In genomic region chr12:26846419-26846818, GRCh38 we compare ENCODE assay signal across 16 cellular contexts. TPM values are rescaled to one million over a fixed set of nuclear protein-coding genes. Genes with fewer than 3 reads are reported as not detected.
DNase-seq lines count a peak whose midpoint lies in the region; ATAC-seq, FAIRE-seq and TF ChIP-seq lines count a peak whose summit lies in the region.
"Had no signal": no experiment of that assay in that cellular context is flagged by ENCODE, and none has a peak within 500 bp of the region (broad histone marks: within the 10 kb centered on the region; RNA-seq: fewer than 3 reads in every experiment).

No MANE protein-coding gene starts in this region.

- H3K79me2 ChIP-seq in GM12878 (ENCODE audit: control insufficient read depth, insufficient read depth, low read length): no peaks in the 10 kb centered on the region

- H3K4me1 ChIP-seq in cardiac muscle cell (ENCODE audit: low read depth) (peaks cover 20% of the 10 kb centered on the region), GM12878 (ENCODE audit: control insufficient read depth, insufficient read depth, low read length) (peaks cover 10% of the 10 kb centered on the region), subcutaneous abdominal adipose tissue (ENCODE audit: control insufficient read depth in 5 of 5, insufficient read depth in 5 of 5, low read length in 5 of 5) (peaks cover 0 to 18% (median 3%) of the 10 kb centered on the region in 5 donors)
- H3K4me1 ChIP-seq: SJCRH30 had no signal

- H3K4me3 ChIP-seq in cardiac muscle cell: no peak overlapping the region
- no peak overlapping the region for H3K4me3 ChIP-seq in GM12878
- H3K4me3 ChIP-seq in subcutaneous abdominal adipose tissue (ENCODE audit: low read depth in 1 of 5, low read length in 5 of 5): no peak overlapping the region
- H3K4me3 ChIP-seq: body of pancreas, SJCRH30 had no signal

- H3K27ac Mint-ChIP-seq in activated naive CD8-positive, alpha-beta T cell treated with anti-CD3 and anti-CD28 coated beads, Interleukin-2, amount 50 U/mL, for 24 hours: no peak overlapping the region
- H3K27ac Mint-ChIP-seq: natural killer cell treated with Interleukin-12 subunit alpha and Interleukin-12 subunit beta and Interleukin-15 and Interleukin-18, amount 100 ng/mL, for 72 hours had no signal

- RAD21 ChIA-PET in GM12878 (lab: Charles Lee; ENCODE audit: unreplicated experiment): interaction anchor here (0.7 to 4.9 kb wide), 13 partner anchors 13 to 273 kb away, joined by 3 to 51 read pairs (median 3); partner anchors contain the start of gene ITPR2

- TF ChIP-seq CTCF in cardiac muscle cell (IDR thresholded peaks at IDR 0.05; ENCODE audit: low read depth, low read length) (no peak), GM12878 (IDR thresholded peaks at IDR 0.05 in 2 of 3, conservative IDR thresholded peaks at IDR 0.05 in 1 of 3; ENCODE audit: control insufficient read depth in 2 of 3, extremely low read depth in 1 of 3, insufficient read depth in 1 of 3, low read depth in 3 of 3, low read length in 3 of 3) (no peak)

- POLR2A ChIA-PET in GM12878 (lab: Charles Lee): interaction anchor here (0.6 to 2.1 kb wide), 6 partner anchors 14 to 468 kb away, joined by 3 to 15 read pairs (median 4); partner anchors contain the start of gene ITPR2

- SMC1A ChIA-PET in GM12878 (lab: Charles Lee; ENCODE audit: uncharacterized antibody, unreplicated experiment): interaction anchor here (0.7 to 3.5 kb wide), 16 partner anchors 13 to 167 kb away, joined by 3 to 29 read pairs (median 4); partner anchors contain the start of gene ITPR2

- no peak for TF ChIP-seq EP300 in GM12878 (IDR thresholded peaks at IDR 0.05; ENCODE audit: borderline replicate concordance in 1 of 2, control insufficient read depth in 1 of 2, low read depth in 2 of 2, low read length in 2 of 2)

- intact Hi-C loops in left cardiac atrium (cut with DNase I): no loop called here
- intact Hi-C loops in GM12878 (cut with micrococcal nuclease; ENCODE audit: unreplicated experiment): no loop called here

- no peaks in the 10 kb centered on the region for H3K9me3 Mint-ChIP-seq in activated naive CD8-positive, alpha-beta T cell treated with anti-CD3 and anti-CD28 coated beads, Interleukin-2, amount 50 U/mL, for 24 hours
- H3K9me3 Mint-ChIP-seq: natural killer cell treated with Interleukin-12 subunit alpha and Interleukin-12 subunit beta and Interleukin-15 and Interleukin-18, amount 100 ng/mL, for 72 hours had no signal

- no peak for ATAC-seq in left cardiac atrium
- peak; percentile 60 for ATAC-seq in HG02610 (IDR thresholded peaks at IDR 0.05; ENCODE audit: unreplicated experiment)
- ATAC-seq in GM12878: peak; percentile 69
- ATAC-seq in HG03439 (IDR thresholded peaks at IDR 0.05; ENCODE audit: unreplicated experiment): no peak
- ATAC-seq in activated naive CD8-positive, alpha-beta T cell treated with anti-CD3 and anti-CD28 coated beads, Interleukin-2, amount 50 U/mL, for 24 hours: no peak

- peak overlapping the region; percentile 91 for H2AFZ ChIP-seq in GM12878 (ENCODE audit: control insufficient read depth, low read depth, low read length)

- peaks cover 12% of the 10 kb centered on the region for H3K27me3 Mint-ChIP-seq in activated naive CD8-positive, alpha-beta T cell treated with anti-CD3 and anti-CD28 coated beads, Interleukin-2, amount 50 U/mL, for 24 hours

- no peaks in the 10 kb centered on the region for H4K20me1 ChIP-seq in GM12878 (ENCODE audit: control insufficient read depth, insufficient read depth)

- no peak for TF ChIP-seq POLR2A in GM12878 (IDR thresholded peaks at IDR 0.05; ENCODE audit: low read depth, low read length)

- peak; percentile 97 for FAIRE-seq in GM12878 (lab: Jason Lieb, UNC)
- FAIRE-seq: TTC549 had no signal

- CTCF ChIA-PET in GM12878 (lab: Yijun Ruan, JAX): interaction anchor here (0.5 to 13.4 kb wide), 24 partner anchors 8 to 166 kb away, joined by 3 to 158 read pairs (median 4); partner anchors contain the start of gene ITPR2

- no peak overlapping the region for H3K4me3 Mint-ChIP-seq in activated naive CD8-positive, alpha-beta T cell treated with anti-CD3 and anti-CD28 coated beads, Interleukin-2, amount 50 U/mL, for 24 hours
- H3K4me3 Mint-ChIP-seq: natural killer cell treated with Interleukin-12 subunit alpha and Interleukin-12 subunit beta and Interleukin-15 and Interleukin-18, amount 100 ng/mL, for 72 hours had no signal

- H3K27ac ChIP-seq in cardiac muscle cell: peak overlapping the region; percentile 33
- peak overlapping the region; percentile 9; the same call in 1 of the 2 replicates for H3K27ac ChIP-seq in GM12878 (ENCODE audit: control insufficient read depth, insufficient read depth)
- H3K27ac ChIP-seq in subcutaneous abdominal adipose tissue (ENCODE audit: low read depth, low read length): peak overlapping the region; percentile 52
- H3K27ac ChIP-seq: SJCRH30 had no signal

- peak overlapping the region; percentile 72 for H3K4me2 ChIP-seq in GM12878 (ENCODE audit: control insufficient read depth, insufficient read depth)

- in situ Hi-C loops in GM12878 (cut with MboI): no loop called here

- H3K9me3 ChIP-seq in cardiac muscle cell (ENCODE audit: low read depth) (no peaks in the 10 kb centered on the region), GM12878 (replicated peaks; ENCODE audit: control insufficient read depth, insufficient read depth, low read length) (no peaks in the 10 kb centered on the region; the same call in 2 of the 3 replicates), subcutaneous abdominal adipose tissue (ENCODE audit: control insufficient read depth in 5 of 5, low read length in 5 of 5) (no peaks in the 10 kb centered on the region)
- H3K9me3 ChIP-seq: body of pancreas, SJCRH30, thoracic aorta had no signal

- H3K36me3 ChIP-seq in cardiac muscle cell (no peaks in the 10 kb centered on the region), GM12878 (ENCODE audit: control insufficient read depth in 2 of 2, insufficient read depth in 2 of 2, low read length in 1 of 2) (no peaks in the 10 kb centered on the region), subcutaneous abdominal adipose tissue (ENCODE audit: control insufficient read depth in 5 of 5, insufficient read depth in 5 of 5, low read length in 5 of 5) (no peaks in the 10 kb centered on the region)
- H3K36me3 ChIP-seq: SJCRH30, thoracic aorta had no signal

- no peaks in the 10 kb centered on the region for H3K27me3 ChIP-seq in cardiac muscle cell
- no peaks in the 10 kb centered on the region for H3K27me3 ChIP-seq in GM12878 (replicated peaks in 1 of 2; ENCODE audit: control insufficient read depth in 2 of 2, insufficient read depth in 2 of 2, low read length in 1 of 2)
- no peaks in the 10 kb centered on the region for H3K27me3 ChIP-seq in subcutaneous abdominal adipose tissue (ENCODE audit: control insufficient read depth in 5 of 5, insufficient read depth in 4 of 5, low read length in 5 of 5)
- H3K27me3 ChIP-seq: body of pancreas, SJCRH30 had no signal

- no TSS peak for BruUV-seq in GM12878 (replicated peaks; lab: Mats Ljungman, UMichigan)

- WGBS in GM12878 (ENCODE audit: insufficient coverage, insufficient replicate concordance, low lambda C conversion rate, missing lambda C conversion rate): 29% methylated on average over 5 of the region's 5 CpGs

- peaks cover 5% of the 10 kb centered on the region for H3K4me1 Mint-ChIP-seq in activated naive CD8-positive, alpha-beta T cell treated with anti-CD3 and anti-CD28 coated beads, Interleukin-2, amount 50 U/mL, for 24 hours

- no peaks in the 10 kb centered on the region for H3K36me3 Mint-ChIP-seq in activated naive CD8-positive, alpha-beta T cell treated with anti-CD3 and anti-CD28 coated beads, Interleukin-2, amount 50 U/mL, for 24 hours (ENCODE audit: low read depth)
- H3K36me3 Mint-ChIP-seq: natural killer cell treated with Interleukin-12 subunit alpha and Interleukin-12 subunit beta and Interleukin-15 and Interleukin-18, amount 100 ng/mL, for 72 hours had no signal

- no peak overlapping the region for H3K9ac ChIP-seq in GM12878 (ENCODE audit: control insufficient read depth, insufficient read depth, low read length)
- no peak overlapping the region for H3K9ac ChIP-seq in subcutaneous abdominal adipose tissue (ENCODE audit: low read length in 5 of 5)

- DNase-seq in cardiac muscle cell (ENCODE audit: low read depth in 1 of 2, low spot score in 1 of 2): no peak
- no peak for DNase-seq in left cardiac atrium
- no peak for DNase-seq in GM12878 (ENCODE audit: low read depth, low spot score)
- DNase-seq in NCI-H1436 (lab: John Stamatoyannopoulos, UW): no peak
- no peak for DNase-seq in activated naive CD8-positive, alpha-beta T cell treated with anti-CD3 and anti-CD28 coated beads, Interleukin-2, amount 50 U/mL, for 24 hours
- DNase-seq: activated gamma-delta T cell treated with Interleukin-2 at 50 U/mL for 16 hours, GDM1, NCI-H1417, SJCRH30 had no signal

- TF ChIP-seq RAD21 in GM12878 (IDR thresholded peaks at IDR 0.05; ENCODE audit: insufficient read depth, low read depth, low read length): no peak

TF ChIP-seq in GM12878, 131 proteins besides CTCF, POLR2A, EP300 and RAD21 (continues in another document):
- TF ChIP-seq DPF2 (IDR thresholded peaks at IDR 0.05) (no peak), SUPT20H (IDR thresholded peaks at IDR 0.05; ENCODE audit: borderline replicate concordance, control insufficient read depth, low read depth, low read length) (no peak)

RNA-seq across cellular contexts. Expression of gene ITPR2, which starts 13.4 kb away (rescaled TPM):
- total RNA-seq in cardiac muscle cell (1.6 and 4.8 TPM in 2 replicates), left cardiac atrium (10 to 100 TPM; 25.4 to 26.7 TPM), GM12878 (2014; rRNA removed) (61.6 and 62.7 TPM in 2 replicates), GM12878 (2014; rRNA removed; fragmentation: Illumina TruSeq; extraction: Trizol) (67.0 and 73.4 TPM in 2 replicates), GM12878 (2021) (72.6 and 76.2 TPM in 2 replicates)
- polyA plus RNA-seq in cardiac muscle cell (1.3 and 5.1 TPM in 2 replicates), GM12878 (2011; rRNA removed) (63.8 and 94.8 TPM in 2 replicates), GM12878 (2014; fragmentation: Illumina TruSeq; extraction: Trizol) (38.8 and 46.4 TPM in 2 replicates), GM12878 (2014; fragmentation: Nextera tagmentation; extraction: Ambion mirVana) (10 to 100 TPM in 1 of 2 experiments, 1 to 10 TPM in 1; 7.5 to 10.9 TPM), GM12878 (2014; rRNA removed) (22.9 and 24.5 TPM in 2 replicates), GM12878 (2016; fragmentation: Nextera tagmentation; extraction: Ambion mirVana) (10 to 100 TPM; 44.0 to 50.2 TPM)
- total RNA-seq in GM12878 (2013; cell fraction: nucleolus; rRNA removed): 388 and 403 TPM in 2 replicates
- 18.8 TPM for polyA plus RNA-seq in GM12878 (2011; ENCODE audit: low read depth)
- polyA plus RNA-seq in GM12878 (2011; cell fraction: cytosol; rRNA removed): 28.7 and 34.5 TPM in 2 replicates
- polyA plus RNA-seq in GM12878 (2011; cell fraction: nucleus; rRNA removed): 76.6 and 81.8 TPM in 2 replicates
- polyA plus RNA-seq in GM12878 (2012): 22.6 and 25.3 TPM in 2 replicates
- polyA minus RNA-seq in GM12878 (2011; rRNA and poly(A)+ RNA removed): 414 and 473 TPM in 2 replicates
- 61.3 and 85.0 TPM in 2 replicates for polyA minus RNA-seq in GM12878 (2011; cell fraction: cytosol; rRNA and poly(A)+ RNA removed)
- 370 and 490 TPM in 2 replicates for polyA minus RNA-seq in GM12878 (2011; cell fraction: nucleus; rRNA and poly(A)+ RNA removed)

Comparison
In these comparisons a context has a peak if more than half of its experiments do, and no peak if none do; other contexts are left out.
1. ATAC-seq: peak in HG02610 (single experiment) and GM12878 (single experiment); none in left cardiac atrium (0 of 2), HG03439 (single experiment) and activated naive CD8-positive, alpha-beta T cell treated with anti-CD3 and anti-CD28 coated beads, Interleukin-2, amount 50 U/mL, for 24 hours (single experiment).
2. Peak in every context shown above with its lines, with median percentiles within 50 percentile points of each other: H3K27ac ChIP-seq.